ENCODE assay signal across 1 cellular context in genomic region chr9:133351908-133352634, GRCh38.
TF ChIP-seq lines count a peak whose summit lies in the region.

No MANE protein-coding gene starts in this region.

TF ChIP-seq in HepG2, 621 proteins besides CTCF, POLR2A, EP300 and RAD21 (continued from another document and continues in another):
- no peak for TF ChIP-seq ZHX1 (CRISPR knock-in tag; IDR thresholded peaks at IDR 0.05; ENCODE audit: low read depth)
- TF ChIP-seq FOXA3 (CRISPR knock-in tag; IDR thresholded peaks at IDR 0.05): 0 out of 2 replicates have a peak, but pooled peaks have one; percentile 8
- TF ChIP-seq ZBTB2 (CRISPR knock-in tag; IDR thresholded peaks at IDR 0.05; ENCODE audit: low read depth): no peak
- 0 out of 2 replicates have a peak, but pooled peaks have one; percentile 35 for TF ChIP-seq CSRNP1 (CRISPR knock-in tag; IDR thresholded peaks at IDR 0.05)
- no peak for TF ChIP-seq SIN3A (IDR thresholded peaks at IDR 0.05; ENCODE audit: borderline replicate concordance, low read depth, low read length)
- no peak for TF ChIP-seq ZSCAN20 (CRISPR knock-in tag; IDR thresholded peaks at IDR 0.05; ENCODE audit: borderline replicate concordance)
- no peak for TF ChIP-seq CEBPB (IDR thresholded peaks at IDR 0.05; ENCODE audit: borderline replicate concordance, low read depth, low read length)
- TF ChIP-seq ZNF317 (CRISPR knock-in tag; IDR thresholded peaks at IDR 0.05): no peak
- no peak for TF ChIP-seq ZNF572 (CRISPR knock-in tag; IDR thresholded peaks at IDR 0.05)
- no peak for TF ChIP-seq PPARG (CRISPR knock-in tag; conservative IDR thresholded peaks at IDR 0.05)
- no peak for TF ChIP-seq PREB (CRISPR knock-in tag; IDR thresholded peaks at IDR 0.05)
- TF ChIP-seq BATF2 (CRISPR knock-in tag; IDR thresholded peaks at IDR 0.05): no peak
- 0 out of 2 replicates have a peak, but pooled peaks have one; percentile 17 for TF ChIP-seq ETV5 (CRISPR knock-in tag; IDR thresholded peaks at IDR 0.05; ENCODE audit: borderline replicate concordance)
- no peak for TF ChIP-seq PLRG1 (conservative IDR thresholded peaks at IDR 0.05)
- TF ChIP-seq CEBPG (CRISPR knock-in tag; IDR thresholded peaks at IDR 0.05): 0 out of 2 replicates have a peak, but pooled peaks have one; percentile 3
- TF ChIP-seq KIAA2018 (CRISPR knock-in tag; IDR thresholded peaks at IDR 0.05; ENCODE audit: borderline replicate concordance): no peak
- TF ChIP-seq ARNT2 (CRISPR knock-in tag; IDR thresholded peaks at IDR 0.05; ENCODE audit: low read depth): no peak
- no peak for TF ChIP-seq KAT8 (CRISPR knock-in tag; IDR thresholded peaks at IDR 0.05)
- no peak for TF ChIP-seq ZNF274 (CRISPR knock-in tag; IDR thresholded peaks at IDR 0.05)
- no peak for TF ChIP-seq ZNF546 (CRISPR knock-in tag; conservative IDR thresholded peaks at IDR 0.05)
- no peak for TF ChIP-seq RORA (CRISPR knock-in tag; IDR thresholded peaks at IDR 0.05)
- no peak for TF ChIP-seq ZNF576 (CRISPR knock-in tag; IDR thresholded peaks at IDR 0.05)
- TF ChIP-seq ZNF329 (CRISPR knock-in tag; IDR thresholded peaks at IDR 0.05; ENCODE audit: low read depth): no peak
- TF ChIP-seq ZBTB34 (CRISPR knock-in tag; IDR thresholded peaks at IDR 0.05): no peak
- no peak for TF ChIP-seq CSRNP2 (CRISPR knock-in tag; conservative IDR thresholded peaks at IDR 0.05; ENCODE audit: low read depth)
- no peak for TF ChIP-seq ZFP62 (CRISPR knock-in tag; IDR thresholded peaks at IDR 0.05)
- no peak for TF ChIP-seq NCOR1 (IDR thresholded peaks at IDR 0.05; ENCODE audit: borderline replicate concordance, low read length)
- TF ChIP-seq ZNF569 (CRISPR knock-in tag; IDR thresholded peaks at IDR 0.05; ENCODE audit: borderline replicate concordance): no peak
- TF ChIP-seq SPEN (CRISPR knock-in tag; IDR thresholded peaks at IDR 0.05; ENCODE audit: low read depth): no peak
- TF ChIP-seq NFATC3 (CRISPR knock-in tag; IDR thresholded peaks at IDR 0.05): no peak
- TF ChIP-seq AFF4 (CRISPR knock-in tag; IDR thresholded peaks at IDR 0.05): no peak
